In the genomic region with DNA sequence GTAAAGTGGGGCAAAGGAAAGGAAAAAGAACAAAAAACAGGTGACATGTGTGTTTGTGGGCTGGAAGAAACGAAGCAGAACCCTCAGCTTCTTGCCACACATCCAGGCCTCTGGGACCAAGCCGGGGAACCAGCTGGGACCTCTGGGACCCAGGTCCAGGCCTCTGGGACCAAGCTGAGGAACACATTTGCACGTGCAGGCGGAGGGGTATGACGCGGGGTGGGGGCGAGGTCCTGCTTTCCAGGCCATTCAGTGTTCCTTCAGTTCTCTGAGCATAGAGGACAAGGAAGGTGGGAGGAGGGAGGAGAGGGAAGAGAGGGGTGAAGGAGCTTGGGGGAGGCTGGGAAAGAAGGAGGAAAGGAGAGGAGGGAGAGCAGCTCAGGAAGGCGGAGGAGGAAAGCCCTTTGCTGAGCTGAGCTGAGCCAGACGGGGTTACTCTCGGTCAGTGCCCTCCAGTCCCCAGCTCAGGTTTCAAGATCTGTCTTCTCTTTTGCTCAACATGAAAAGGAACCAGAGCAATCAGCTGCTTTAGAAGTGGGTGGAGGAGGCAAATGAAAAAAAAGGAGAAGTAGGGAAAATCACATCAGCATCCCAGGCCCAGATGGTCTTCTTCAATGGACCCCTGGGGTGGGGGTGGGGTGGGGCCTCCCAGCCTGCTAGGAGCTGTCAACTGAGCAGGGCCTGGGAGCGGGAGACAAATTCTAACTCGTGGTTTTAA, we compare ENCODE assay signal across 8 cellular contexts. TPM values are rescaled to one million over a fixed set of nuclear protein-coding genes. Genes with fewer than 3 reads are reported as not detected.
A peak's percentile ranks its signal among the peaks of the same experiment; 100 is the strongest.
DNase-seq lines count a peak whose midpoint lies in the region; ATAC-seq and TF ChIP-seq lines count a peak whose summit lies in the region.

No MANE protein-coding gene starts in this region.

- H3K36me3 ChIP-seq in left ventricle myocardium inferior = peaks cover 6% of the 10 kb centered on the region

- DNase-seq in NCI-H1105 (lab: John Stamatoyannopoulos, UW) = peak; percentile 63
- peak; percentile 66 for DNase-seq in WTC11 (ENCODE audit: low spot score)
- peak; percentile 69 for DNase-seq in left ventricle myocardium inferior
- DNase-seq in retinal pigment epithelial cell (ENCODE audit: low read depth) = peak; percentile 80
- no peak for DNase-seq in NCI-H446 treated with DMSO at 0.1 percent for 48 hours (lab: John Stamatoyannopoulos, UW)

- peaks cover 75% of the 10 kb centered on the region for H3K4me1 ChIP-seq in left ventricle myocardium inferior

- no peak overlapping the region for H3K27ac Mint-ChIP-seq in WTC11
- no peak overlapping the region for H3K27ac Mint-ChIP-seq in activated T-helper 17 cell treated with anti-CD3 and anti-CD28 coated beads, Interleukin-2, amount 50 U/mL, for 72 hours

- TF ChIP-seq CTCF in WTC11 (IDR thresholded peaks at IDR 0.05) (no peak), left ventricle myocardium inferior (IDR thresholded peaks at IDR 0.05; ENCODE audit: borderline replicate concordance) (no peak), retinal pigment epithelial cell (conservative IDR thresholded peaks at IDR 0.05; ENCODE audit: low read depth, low read length) (no peak)

- H3K36me3 Mint-ChIP-seq in WTC11 = peaks cover 3% of the 10 kb centered on the region; the same call in 1 of the 2 replicates
- H3K36me3 Mint-ChIP-seq in activated T-helper 17 cell treated with anti-CD3 and anti-CD28 coated beads, Interleukin-2, amount 50 U/mL, for 72 hours (ENCODE audit: low read depth) = peaks cover 6% of the 10 kb centered on the region

- H3K27me3 ChIP-seq in left ventricle myocardium inferior (ENCODE audit: low read depth) = no peaks in the 10 kb centered on the region

- POLR2A ChIA-PET in WTC11 (lab: Charles Lee) = interaction anchor here (0.5 to 1.7 kb wide), 10 partner anchors 13 to 546 kb away, joined by 3 to 16 read pairs (median 3); a partner anchor contains a TSS

- peak overlapping the region; percentile 79 for H3K27ac ChIP-seq in left ventricle myocardium inferior (replicated peaks)

- H3K4me3 ChIP-seq in left ventricle myocardium inferior = no peak overlapping the region
- no peak overlapping the region for H3K4me3 ChIP-seq in retinal pigment epithelial cell (ENCODE audit: low read length)

- no peaks in the 10 kb centered on the region for H3K9me3 Mint-ChIP-seq in WTC11
- no peaks in the 10 kb centered on the region for H3K9me3 Mint-ChIP-seq in activated T-helper 17 cell treated with anti-CD3 and anti-CD28 coated beads, Interleukin-2, amount 50 U/mL, for 72 hours

- ATAC-seq in GM18499 (IDR thresholded peaks at IDR 0.05; ENCODE audit: insufficient read depth, unreplicated experiment) (peak; percentile 52), HG02610 (IDR thresholded peaks at IDR 0.05; ENCODE audit: unreplicated experiment) (peak; percentile 95), WTC11 (peak; percentile 98)
- ATAC-seq in activated T-helper 17 cell treated with anti-CD3 and anti-CD28 coated beads, Interleukin-2, amount 50 U/mL, for 72 hours (replicated peaks) = no peak

- no peak overlapping the region for H3K4me3 Mint-ChIP-seq in WTC11
- H3K4me3 Mint-ChIP-seq in activated T-helper 17 cell treated with anti-CD3 and anti-CD28 coated beads, Interleukin-2, amount 50 U/mL, for 72 hours = no peak overlapping the region

- peaks cover 59% of the 10 kb centered on the region for H3K4me1 Mint-ChIP-seq in WTC11
- no peaks in the 10 kb centered on the region for H3K4me1 Mint-ChIP-seq in activated T-helper 17 cell treated with anti-CD3 and anti-CD28 coated beads, Interleukin-2, amount 50 U/mL, for 72 hours

- CTCF ChIA-PET in WTC11 (lab: Charles Lee) = interaction anchor here (0.6 to 1.8 kb wide), 13 partner anchors 15 to 546 kb away, joined by 3 to 23 read pairs (median 4); a partner anchor contains a TSS

- no peaks in the 10 kb centered on the region for H3K9me3 ChIP-seq in left ventricle myocardium inferior (replicated peaks)

- intact Hi-C loops in left ventricle myocardium inferior (cut with micrococcal nuclease) = loop anchor here (5.0 to 10.0 kb wide), 2 partner anchors 56 to 543 kb away; a partner anchor contains a TSS

- peaks cover 2% of the 10 kb centered on the region; the same call in 1 of the 2 replicates for H3K27me3 Mint-ChIP-seq in WTC11 (ENCODE audit: low read depth)
- no peaks in the 10 kb centered on the region for H3K27me3 Mint-ChIP-seq in activated T-helper 17 cell treated with anti-CD3 and anti-CD28 coated beads, Interleukin-2, amount 50 U/mL, for 72 hours

TF ChIP-seq in WTC11, 78 proteins besides CTCF, POLR2A, EP300 and RAD21 (continues in another document):
- TF ChIP-seq, protein P1, sequence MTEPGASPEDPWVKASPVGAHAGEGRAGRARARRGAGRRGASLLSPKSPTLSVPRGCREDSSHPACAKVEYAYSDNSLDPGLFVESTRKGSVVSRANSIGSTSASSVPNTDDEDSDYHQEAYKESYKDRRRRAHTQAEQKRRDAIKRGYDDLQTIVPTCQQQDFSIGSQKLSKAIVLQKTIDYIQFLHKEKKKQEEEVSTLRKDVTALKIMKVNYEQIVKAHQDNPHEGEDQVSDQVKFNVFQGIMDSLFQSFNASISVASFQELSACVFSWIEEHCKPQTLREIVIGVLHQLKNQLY (CRISPR knock-in tag; IDR thresholded peaks at IDR 0.05) = no peak
- TF ChIP-seq, protein P2, sequence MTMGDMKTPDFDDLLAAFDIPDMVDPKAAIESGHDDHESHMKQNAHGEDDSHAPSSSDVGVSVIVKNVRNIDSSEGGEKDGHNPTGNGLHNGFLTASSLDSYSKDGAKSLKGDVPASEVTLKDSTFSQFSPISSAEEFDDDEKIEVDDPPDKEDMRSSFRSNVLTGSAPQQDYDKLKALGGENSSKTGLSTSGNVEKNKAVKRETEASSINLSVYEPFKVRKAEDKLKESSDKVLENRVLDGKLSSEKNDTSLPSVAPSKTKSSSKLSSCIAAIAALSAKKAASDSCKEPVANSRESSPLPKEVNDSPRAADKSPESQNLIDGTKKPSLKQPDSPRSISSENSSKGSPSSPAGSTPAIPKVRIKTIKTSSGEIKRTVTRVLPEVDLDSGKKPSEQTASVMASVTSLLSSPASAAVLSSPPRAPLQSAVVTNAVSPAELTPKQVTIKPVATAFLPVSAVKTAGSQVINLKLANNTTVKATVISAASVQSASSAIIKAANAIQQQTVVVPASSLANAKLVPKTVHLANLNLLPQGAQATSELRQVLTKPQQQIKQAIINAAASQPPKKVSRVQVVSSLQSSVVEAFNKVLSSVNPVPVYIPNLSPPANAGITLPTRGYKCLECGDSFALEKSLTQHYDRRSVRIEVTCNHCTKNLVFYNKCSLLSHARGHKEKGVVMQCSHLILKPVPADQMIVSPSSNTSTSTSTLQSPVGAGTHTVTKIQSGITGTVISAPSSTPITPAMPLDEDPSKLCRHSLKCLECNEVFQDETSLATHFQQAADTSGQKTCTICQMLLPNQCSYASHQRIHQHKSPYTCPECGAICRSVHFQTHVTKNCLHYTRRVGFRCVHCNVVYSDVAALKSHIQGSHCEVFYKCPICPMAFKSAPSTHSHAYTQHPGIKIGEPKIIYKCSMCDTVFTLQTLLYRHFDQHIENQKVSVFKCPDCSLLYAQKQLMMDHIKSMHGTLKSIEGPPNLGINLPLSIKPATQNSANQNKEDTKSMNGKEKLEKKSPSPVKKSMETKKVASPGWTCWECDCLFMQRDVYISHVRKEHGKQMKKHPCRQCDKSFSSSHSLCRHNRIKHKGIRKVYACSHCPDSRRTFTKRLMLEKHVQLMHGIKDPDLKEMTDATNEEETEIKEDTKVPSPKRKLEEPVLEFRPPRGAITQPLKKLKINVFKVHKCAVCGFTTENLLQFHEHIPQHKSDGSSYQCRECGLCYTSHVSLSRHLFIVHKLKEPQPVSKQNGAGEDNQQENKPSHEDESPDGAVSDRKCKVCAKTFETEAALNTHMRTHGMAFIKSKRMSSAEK (CRISPR knock-in tag; IDR thresholded peaks at IDR 0.05; ENCODE audit: borderline replicate concordance) = no peak
- TF ChIP-seq ZNF671 (CRISPR knock-in tag; IDR thresholded peaks at IDR 0.05) (no peak), FOXK1 (CRISPR knock-in tag; IDR thresholded peaks at IDR 0.05) (peak; percentile 55; the same call in 1 of the 2 replicates), ATF1 (CRISPR knock-in tag; IDR thresholded peaks at IDR 0.05) (no peak), ZNF317 (CRISPR knock-in tag; IDR thresholded peaks at IDR 0.05; ENCODE audit: borderline replicate concordance, low read depth) (no peak), SP1 (CRISPR knock-in tag; conservative IDR thresholded peaks at IDR 0.05) (no peak), MYBL2 (CRISPR knock-in tag; IDR thresholded peaks at IDR 0.05) (no peak), ZNF263 (CRISPR knock-in tag; IDR thresholded peaks at IDR 0.05; ENCODE audit: low read depth) (peak; percentile 96), KAT7 (CRISPR knock-in tag; IDR thresholded peaks at IDR 0.05; ENCODE audit: borderline replicate concordance) (no peak), JAZF1 (CRISPR knock-in tag; IDR thresholded peaks at IDR 0.05) (no peak)
- TF ChIP-seq, protein P3, sequence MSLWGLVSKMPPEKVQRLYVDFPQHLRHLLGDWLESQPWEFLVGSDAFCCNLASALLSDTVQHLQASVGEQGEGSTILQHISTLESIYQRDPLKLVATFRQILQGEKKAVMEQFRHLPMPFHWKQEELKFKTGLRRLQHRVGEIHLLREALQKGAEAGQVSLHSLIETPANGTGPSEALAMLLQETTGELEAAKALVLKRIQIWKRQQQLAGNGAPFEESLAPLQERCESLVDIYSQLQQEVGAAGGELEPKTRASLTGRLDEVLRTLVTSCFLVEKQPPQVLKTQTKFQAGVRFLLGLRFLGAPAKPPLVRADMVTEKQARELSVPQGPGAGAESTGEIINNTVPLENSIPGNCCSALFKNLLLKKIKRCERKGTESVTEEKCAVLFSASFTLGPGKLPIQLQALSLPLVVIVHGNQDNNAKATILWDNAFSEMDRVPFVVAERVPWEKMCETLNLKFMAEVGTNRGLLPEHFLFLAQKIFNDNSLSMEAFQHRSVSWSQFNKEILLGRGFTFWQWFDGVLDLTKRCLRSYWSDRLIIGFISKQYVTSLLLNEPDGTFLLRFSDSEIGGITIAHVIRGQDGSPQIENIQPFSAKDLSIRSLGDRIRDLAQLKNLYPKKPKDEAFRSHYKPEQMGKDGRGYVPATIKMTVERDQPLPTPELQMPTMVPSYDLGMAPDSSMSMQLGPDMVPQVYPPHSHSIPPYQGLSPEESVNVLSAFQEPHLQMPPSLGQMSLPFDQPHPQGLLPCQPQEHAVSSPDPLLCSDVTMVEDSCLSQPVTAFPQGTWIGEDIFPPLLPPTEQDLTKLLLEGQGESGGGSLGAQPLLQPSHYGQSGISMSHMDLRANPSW (CRISPR knock-in tag; conservative IDR thresholded peaks at IDR 0.05; ENCODE audit: low read depth) = no peak

RNA-seq across cellular contexts. Expression of a gene that starts 59.1 kb away (rescaled TPM):
- total RNA-seq in WTC11 (2021) (4.6 to 7.8 TPM (median 5.8 TPM) in 3 replicates), left ventricle myocardium inferior (10.8 TPM)
- 1 to 10 TPM; 4.3 to 5.4 TPM for total RNA-seq in activated T-helper 17 cell treated with anti-CD3 and anti-CD28 coated beads, Interleukin-2, amount 50 U/mL, for 72 hours
